ENCODE assay signal across 9 cellular contexts in the genomic region with DNA sequence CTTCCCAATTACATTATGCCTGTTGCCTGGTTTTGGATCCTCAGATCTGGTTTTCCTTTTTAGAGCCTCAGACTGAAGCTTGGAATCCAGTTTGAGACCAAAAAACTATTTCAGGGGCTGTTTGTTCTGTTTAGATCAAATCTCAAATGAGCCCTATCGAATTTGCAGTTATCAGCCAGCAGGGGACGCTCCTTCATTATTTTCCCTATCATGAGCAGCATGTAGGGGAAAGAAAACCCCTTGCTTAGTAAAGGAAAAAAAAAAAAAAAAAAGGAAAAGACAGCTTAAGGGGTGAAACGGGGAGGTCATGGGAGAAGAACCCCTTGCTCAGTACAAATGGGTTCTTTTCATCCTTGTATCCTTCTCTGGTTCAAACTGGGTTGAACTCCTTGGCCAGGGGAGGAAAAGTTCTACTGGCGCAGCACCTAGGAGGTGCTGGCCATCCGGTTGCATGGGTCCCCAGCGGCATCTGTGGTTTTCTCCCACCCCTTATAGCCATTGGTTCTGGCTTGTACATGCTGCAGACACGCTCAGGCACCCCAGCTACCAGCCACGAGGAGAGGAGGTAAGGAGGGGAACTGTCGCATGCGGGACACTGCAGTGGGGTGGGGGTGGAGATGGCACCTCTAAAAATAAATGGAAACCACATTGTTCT.
A peak's percentile ranks its signal among the peaks of the same experiment; 100 is the strongest.
DNase-seq lines count a peak whose midpoint lies in the region; ATAC-seq and TF ChIP-seq lines count a peak whose summit lies in the region.
"Had no signal": no experiment of that assay in that cellular context is flagged by ENCODE, and none has a peak within 500 bp of the region (broad histone marks: within the 10 kb centered on the region; RNA-seq: fewer than 3 reads in every experiment).

No MANE protein-coding gene starts in this region.

- peaks cover 2% of the 10 kb centered on the region for H3K27me3 Mint-ChIP-seq in mesothelial cell of epicardium (ENCODE audit: low read depth)
- no peaks in the 10 kb centered on the region for H3K27me3 Mint-ChIP-seq in T-helper 2 cell treated with Interferon-gamma antibody and Interleukin-4, amounts not matched to agents 5 μg/mL and 100 μg/mL, for 36 hours (ENCODE audit: low read depth)

- H3K9me1 ChIP-seq in IMR-90 (ENCODE audit: insufficient read depth, low read length): no peaks in the 10 kb centered on the region

- H3K27ac Mint-ChIP-seq in mesothelial cell of epicardium: no peak overlapping the region
- no peak overlapping the region for H3K27ac Mint-ChIP-seq in T-helper 2 cell treated with Interferon-gamma antibody and Interleukin-4, amounts not matched to agents 5 μg/mL and 100 μg/mL, for 36 hours
- H3K27ac Mint-ChIP-seq: nephron had no signal

- H3K9me3 ChIP-seq in IMR-90 (ENCODE audit: control insufficient read depth, insufficient read depth, low read length): peaks cover 6% of the 10 kb centered on the region; the same call in 1 of the 2 replicates

- H3K27ac ChIP-seq in IMR-90 (ENCODE audit: insufficient read depth, low read length): no peak overlapping the region

- in situ Hi-C loops in IMR-90 (cut with MboI; ENCODE audit: low sequenced_read_pairs): no loop called here

- H3K36me3 Mint-ChIP-seq in mesothelial cell of epicardium: no peaks in the 10 kb centered on the region
- no peaks in the 10 kb centered on the region for H3K36me3 Mint-ChIP-seq in T-helper 2 cell treated with Interferon-gamma antibody and Interleukin-4, amounts not matched to agents 5 μg/mL and 100 μg/mL, for 36 hours (ENCODE audit: low read depth)

- TF ChIP-seq CTCF in GM10266 (IDR thresholded peaks at IDR 0.05; ENCODE audit: control insufficient read depth, insufficient read depth, low read depth, missing control alignments) (peak; percentile 48), IMR-90 (conservative IDR thresholded peaks at IDR 0.05; ENCODE audit: low read depth, low read length) (peak; percentile 31), mesothelial cell of epicardium (IDR thresholded peaks at IDR 0.05; ENCODE audit: unreplicated experiment) (peak; percentile 39)

- H4K91ac ChIP-seq in IMR-90 (ENCODE audit: insufficient read depth, low read depth, low read length): no peak overlapping the region

- intact Hi-C loops in IMR-90 (cut with micrococcal nuclease): no loop called here

- no peak overlapping the region for H3K4me2 ChIP-seq in IMR-90 (ENCODE audit: low read depth, low read length)

- BruUV-seq in IMR-90 (replicated peaks; lab: Mats Ljungman, UMichigan): no TSS peak

- no peaks in the 10 kb centered on the region for H3K4me1 Mint-ChIP-seq in mesothelial cell of epicardium
- H3K4me1 Mint-ChIP-seq in T-helper 2 cell treated with Interferon-gamma antibody and Interleukin-4, amounts not matched to agents 5 μg/mL and 100 μg/mL, for 36 hours (ENCODE audit: low read depth): no peaks in the 10 kb centered on the region
- H3K4me1 Mint-ChIP-seq: nephron had no signal

- no peaks in the 10 kb centered on the region for H3K4me1 ChIP-seq in IMR-90 (ENCODE audit: control insufficient read depth, insufficient read depth, low read length)

- no peak overlapping the region for H3K14ac ChIP-seq in IMR-90 (replicated peaks; ENCODE audit: low read depth, low read length)

- CTCF ChIA-PET in IMR-90 (lab: Yijun Ruan, JAX): interaction anchor here (0.6 to 0.7 kb wide), 3 partner anchors 11 to 1315 kb away, joined by 4 to 7 read pairs (median 4); no protein-coding TSS in a partner anchor

- no peaks in the 10 kb centered on the region for H3K79me1 ChIP-seq in IMR-90 (ENCODE audit: low read depth in 1 of 2, low read length in 2 of 2)

- peaks cover 6% of the 10 kb centered on the region for H3K9me3 Mint-ChIP-seq in mesothelial cell of epicardium
- no peaks in the 10 kb centered on the region for H3K9me3 Mint-ChIP-seq in T-helper 2 cell treated with Interferon-gamma antibody and Interleukin-4, amounts not matched to agents 5 μg/mL and 100 μg/mL, for 36 hours

- no peaks in the 10 kb centered on the region for H4K20me1 ChIP-seq in IMR-90 (ENCODE audit: insufficient read depth, low read length)

- no peak overlapping the region for H2AK5ac ChIP-seq in IMR-90 (ENCODE audit: low read depth, low read length)

- ATAC-seq in IMR-90 (ENCODE audit: low read depth) (no peak), GM18498 (IDR thresholded peaks at IDR 0.05; ENCODE audit: unreplicated experiment) (no peak), GM21381 (IDR thresholded peaks at IDR 0.05; ENCODE audit: unreplicated experiment) (no peak), HG02798 (IDR thresholded peaks at IDR 0.05; ENCODE audit: poor library complexity, unreplicated experiment) (no peak)

- no peaks in the 10 kb centered on the region for H3K36me3 ChIP-seq in IMR-90 (ENCODE audit: control insufficient read depth, insufficient read depth, low read length)

- no peak overlapping the region for H3K9ac ChIP-seq in IMR-90 (ENCODE audit: low read depth, low read length)

- peak; percentile 5 for DNase-seq in GM10266 (ENCODE audit: extremely low spot score)
- no peak for DNase-seq in IMR-90
- peak; percentile 12 for DNase-seq in amniotic stem cell (lab: John Stamatoyannopoulos, UW)
- no peak for DNase-seq in mesothelial cell of epicardium (ENCODE audit: low spot score in 2 of 2, unreplicated experiment in 2 of 2)
- no peak for DNase-seq in T-helper 2 cell treated with Interferon-gamma antibody and Interleukin-4, amounts not matched to agents 5 μg/mL and 100 μg/mL, for 36 hours (ENCODE audit: low spot score)

- no peak overlapping the region for H2BK20ac ChIP-seq in IMR-90 (ENCODE audit: low read depth, low read length)

- H2BK15ac ChIP-seq in IMR-90 (ENCODE audit: low read depth, low read length): no peak overlapping the region

- no peak overlapping the region for H3K4me3 ChIP-seq in IMR-90 (ENCODE audit: insufficient read depth, low read depth, low read length)

- H2AK9ac ChIP-seq in IMR-90 (replicated peaks; ENCODE audit: low read depth, low read length, poor library complexity): no peak overlapping the region

- TF ChIP-seq POLR2A in IMR-90 (IDR thresholded peaks at IDR 0.05; ENCODE audit: low read depth, low read length): no peak

- WGBS in IMR-90 (ENCODE audit: extremely low coverage in 2 of 2, insufficient read length in 1 of 2), 2 experiments: no CpG with 5 or more reads among the region's 10 CpGs

- no peak overlapping the region for H3K4me3 Mint-ChIP-seq in mesothelial cell of epicardium
- no peak overlapping the region for H3K4me3 Mint-ChIP-seq in T-helper 2 cell treated with Interferon-gamma antibody and Interleukin-4, amounts not matched to agents 5 μg/mL and 100 μg/mL, for 36 hours
- H3K4me3 Mint-ChIP-seq: nephron had no signal

- TF ChIP-seq RAD21 in IMR-90 (IDR thresholded peaks at IDR 0.05; ENCODE audit: low read length): peak; percentile 22; the same call in 1 of the 2 replicates

- no peaks in the 10 kb centered on the region for H3K27me3 ChIP-seq in IMR-90 (ENCODE audit: control insufficient read depth, insufficient read depth, low read length)

- no peak overlapping the region for H3K23ac ChIP-seq in IMR-90 (ENCODE audit: low read depth, low read length)

- no peak overlapping the region for H2AFZ ChIP-seq in IMR-90 (replicated peaks; ENCODE audit: low read length, poor library complexity)

- no peak overlapping the region for H3K56ac ChIP-seq in IMR-90 (ENCODE audit: extremely low read depth, insufficient read depth, low read length)

- H2BK120ac ChIP-seq in IMR-90 (ENCODE audit: low read depth, low read length): no peak overlapping the region

- no peak overlapping the region for H2BK5ac ChIP-seq in IMR-90 (ENCODE audit: low read depth, low read length, poor library complexity, severe bottlenecking)

- dilution Hi-C loops in IMR-90 (cut with HindIII; ENCODE audit: low sequenced_read_pairs, unreplicated experiment): no loop called here

- POLR2A ChIA-PET in IMR-90 (lab: Charles Lee; ENCODE audit: unreplicated experiment): no interaction called here

- no peak overlapping the region for H3K4ac ChIP-seq in IMR-90 (ENCODE audit: low read depth, low read length)

- H3K18ac ChIP-seq in IMR-90 (ENCODE audit: low read depth, low read length): no peak overlapping the region

- H4K5ac ChIP-seq in IMR-90 (ENCODE audit: low read depth, low read length): no peak overlapping the region

- H4K8ac ChIP-seq in IMR-90 (ENCODE audit: low read depth in 2 of 2, low read length in 2 of 2): no peak overlapping the region

TF ChIP-seq in IMR-90, 13 proteins besides CTCF, POLR2A, EP300 and RAD21:
- TF ChIP-seq SMC3 (IDR thresholded peaks at IDR 0.05; ENCODE audit: low read depth, low read length): 0 out of 2 replicates have a peak, but pooled peaks have one; percentile 5
- TF ChIP-seq RCOR1 (IDR thresholded peaks at IDR 0.05; ENCODE audit: insufficient replicate concordance, low read length): no peak

Comparison
In these comparisons a context has a peak if more than half of its experiments do, and no peak if none do; other contexts are left out.
1. DNase-seq: peak in GM10266 (single experiment) and amniotic stem cell (single experiment); none in IMR-90 (single experiment), mesothelial cell of epicardium (0 of 2) and T-helper 2 cell treated with Interferon-gamma antibody and Interleukin-4, amounts not matched to agents 5 μg/mL and 100 μg/mL, for 36 hours (single experiment).
2. Peak in every context shown above with its lines, with median percentiles within 50 percentile points of each other: CTCF ChIP-seq.